ENCODE assay signal across 15 cellular contexts in the genomic region with DNA sequence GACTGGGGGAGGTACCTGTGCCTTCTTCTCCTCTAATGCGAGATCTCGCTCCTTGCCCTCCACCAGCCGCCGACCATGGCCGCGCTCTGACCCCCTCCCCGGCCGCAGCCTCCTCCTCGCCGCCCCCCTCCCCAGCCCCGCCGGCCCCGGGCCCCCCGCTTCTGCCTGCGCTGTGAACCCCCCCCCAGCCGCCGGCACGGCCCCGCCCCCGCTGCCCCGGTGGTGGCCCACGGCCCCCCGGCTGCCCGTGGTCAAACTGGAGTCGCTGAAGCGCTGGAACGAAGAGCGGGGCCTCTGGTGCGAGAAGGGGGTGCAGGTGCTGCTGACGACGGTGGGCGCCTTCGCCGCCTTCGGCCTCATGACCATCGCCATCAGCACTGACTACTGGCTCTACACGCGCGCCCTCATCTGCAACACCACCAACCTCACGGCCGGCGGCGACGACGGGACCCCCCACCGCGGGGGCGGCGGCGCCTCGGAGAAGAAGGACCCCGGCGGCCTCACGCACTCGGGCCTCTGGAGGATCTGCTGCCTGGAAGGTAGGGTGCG. TPM values are rescaled to one million over a fixed set of nuclear protein-coding genes. Genes with fewer than 3 reads are reported as not detected.
A peak's percentile ranks its signal among the peaks of the same experiment; 100 is the strongest.
DNase-seq lines count a peak whose midpoint lies in the region; FAIRE-seq and TF ChIP-seq lines count a peak whose summit lies in the region.
"Had no signal": no experiment of that assay in that cellular context is flagged by ENCODE, and none has a peak within 500 bp of the region (broad histone marks: within the 10 kb centered on the region; RNA-seq: fewer than 3 reads in every experiment).

A gene (plus strand): TSS at position 51 of the 549 bp plus-strand sequence.

- FAIRE-seq in H1 (lab: Jason Lieb, UNC), result no peak

- no peak within 1 kb of the TSS for H2BK120ac ChIP-seq in H1 (replicated peaks; ENCODE audit: low read depth, low read length)

- H2BK12ac ChIP-seq in H1 (ENCODE audit: low read depth, low read length), result peak within 1 kb of the TSS; percentile 84; the same call in 1 of the 2 replicates

- H2BK20ac ChIP-seq in H1 (ENCODE audit: low read length), result no peak within 1 kb of the TSS

- peak within 1 kb of the TSS; percentile 90 to 91 for H3K4me2 ChIP-seq in H1 (ENCODE audit: insufficient read depth in 1 of 2, low read depth in 2 of 2, low read length in 2 of 2)

- peaks cover 31% of the 10 kb centered on the region for H3K23me2 ChIP-seq in H1 (ENCODE audit: low read depth, low read length)

- peaks cover 11% of the 10 kb centered on the region for H3K36me3 ChIP-seq in NT2/D1 (ENCODE audit: insufficient read depth, insufficient read length, low read length)
- peaks cover 3 to 26% (median 9%) of the 10 kb centered on the region in 4 experiments; a peak in 5 of 8 replicates for H3K36me3 ChIP-seq in H1 (ENCODE audit: control insufficient read depth in 2 of 4, insufficient read depth in 4 of 4, low read length in 3 of 4)
- H3K36me3 ChIP-seq in mesodermal cell (ENCODE audit: control insufficient read depth, insufficient read depth, low read length), result peaks cover 34% of the 10 kb centered on the region
- H3K36me3 ChIP-seq in suprapubic skin, result no peaks in the 10 kb centered on the region

- H2BK15ac ChIP-seq in H1 (ENCODE audit: low read length), result no peak within 1 kb of the TSS; the same call in 1 of the 2 replicates

- H3K4me3 ChIP-seq in AG10803 (ENCODE audit: low read length) (peak within 1 kb of the TSS; percentile 41), NT2/D1 (ENCODE audit: insufficient read length, low read depth) (peak within 1 kb of the TSS; percentile 55), H1 (ENCODE audit: extremely low read depth in 1 of 4, insufficient read depth in 2 of 4, low read depth in 3 of 4, low read length in 4 of 4) (peak within 1 kb of the TSS; percentile 48 to 88 (median 64)), mesodermal cell (ENCODE audit: extremely low read depth, insufficient read depth, low read length, poor library complexity, severe bottlenecking) (peak within 1 kb of the TSS; percentile 59), suprapubic skin (no peak within 1 kb of the TSS)
- H3K4me3 ChIP-seq: lung had no signal

- no peak within 1 kb of the TSS for H3K27ac ChIP-seq in H1 (ENCODE audit: low read depth, low read length)
- no peak within 1 kb of the TSS for H3K27ac ChIP-seq in mesodermal cell (ENCODE audit: low read depth, low read length, severe bottlenecking)
- no peak within 1 kb of the TSS for H3K27ac ChIP-seq in suprapubic skin

- no peak within 1 kb of the TSS for H3K56ac ChIP-seq in H1 (replicated peaks; ENCODE audit: insufficient read length, low read depth, low read length)

- no peak within 1 kb of the TSS; the same call in 1 of the 2 replicates for H2BK5ac ChIP-seq in H1 (ENCODE audit: low read depth, low read length)

- 1% methylated on average over 11 of the region's 56 CpGs; no CpG with 5 or more reads in 1 of the 2 experiments for WGBS in H1 (ENCODE audit: extremely low coverage in 1 of 2, insufficient coverage in 1 of 2, insufficient read length in 1 of 2, insufficient replicate concordance in 2 of 2, low coverage in 1 of 2, low lambda C conversion rate in 2 of 2, missing lambda C conversion rate in 1 of 2), 2 experiments
- 13 to 21% methylated on average over 8 to 23 of the region's 56 CpGs for WGBS in mesodermal cell (ENCODE audit: insufficient coverage in 2 of 2), 2 experiments
- 0% methylated on average over 7 of the region's 56 CpGs for WGBS in suprapubic skin

- CTCF ChIA-PET in H1 (lab: Charles Lee; ENCODE audit: partially characterized antibody), result no interaction called here

- no peak within 1 kb of the TSS for H3K14ac ChIP-seq in H1 (ENCODE audit: insufficient read length)

- H3K27me3 ChIP-seq in NT2/D1 (ENCODE audit: insufficient read depth, insufficient read length) (peaks cover 37% of the 10 kb centered on the region), H1 (replicated peaks in 1 of 4; ENCODE audit: control insufficient read depth in 3 of 4, extremely low read depth in 1 of 4, insufficient read depth in 3 of 4, low read length in 3 of 4) (peaks cover 0 to 3% (median 1%) of the 10 kb centered on the region in 4 experiments; a peak in 2 of 7 replicates), suprapubic skin (peaks cover 90% of the 10 kb centered on the region)

- H2AK5ac ChIP-seq in H1 (ENCODE audit: low read depth, low read length), result no peak within 1 kb of the TSS

- peaks cover 2% of the 10 kb centered on the region for H3K4me1 ChIP-seq in NT2/D1 (ENCODE audit: insufficient read depth, insufficient read length)
- peaks cover under 1 to 12% (median 3%) of the 10 kb centered on the region in 4 experiments for H3K4me1 ChIP-seq in H1 (replicated peaks in 1 of 4; ENCODE audit: control insufficient read depth in 3 of 4, insufficient read depth in 4 of 4, low read length in 3 of 4)
- peaks cover 14% of the 10 kb centered on the region for H3K4me1 ChIP-seq in mesodermal cell (ENCODE audit: control insufficient read depth, insufficient read depth, low read length, poor library complexity, severe bottlenecking)
- peaks cover 10% of the 10 kb centered on the region for H3K4me1 ChIP-seq in suprapubic skin

- H3K79me1 ChIP-seq in H1 (ENCODE audit: low read depth, low read length), result peaks cover 6% of the 10 kb centered on the region; the same call in 1 of the 2 replicates

- TF ChIP-seq RAD21 in H1 (IDR thresholded peaks at IDR 0.05 in 1 of 2, conservative IDR thresholded peaks at IDR 0.05 in 1 of 2; ENCODE audit: low read depth in 2 of 2, low read length in 2 of 2), result no peak

- H4K5ac ChIP-seq in H1 (ENCODE audit: insufficient read length, low read depth, low read length), result no peak within 1 kb of the TSS

- DNase-seq in AG10803 (ENCODE audit: low read depth) (no peak), NT2/D1 (ENCODE audit: low read depth, low spot score) (no peak), H1 (ENCODE audit: low read depth in 1 of 2, low spot score in 2 of 2) (no peak), suprapubic skin (ENCODE audit: low spot score in 2 of 2) (no peak), NCI-H446 treated with DMSO at 0.1 percent for 48 hours (lab: John Stamatoyannopoulos, UW) (no peak), middle frontal gyrus (ENCODE audit: extremely low spot score, low spot score) (no peak)
- no peak for DNase-seq in activated CD8-positive, alpha-beta memory T cell treated with anti-CD3 and anti-CD28 coated beads for 24 hours
- DNase-seq: activated T-cell treated with anti-CD3 and anti-CD28 coated beads, Interleukin-2, amount 50 U/mL, for 24 hours; caudate nucleus; effector memory CD4-positive, alpha-beta T cell; foreskin fibroblast; NCI-H1694; retina had no signal

- H3K9ac ChIP-seq in NT2/D1 (ENCODE audit: insufficient read length, low read depth) (peak within 1 kb of the TSS; percentile 64), H1 (replicated peaks in 1 of 4; ENCODE audit: extremely low read depth in 1 of 4, low read depth in 3 of 4, low read length in 3 of 4) (peak within 1 kb of the TSS in 2 of 4 experiments; percentile 26 to 67; a peak in 3 of 7 replicates)

- H2AFZ ChIP-seq in H1 (ENCODE audit: low read length), result no peak within 1 kb of the TSS

- H3K79me2 ChIP-seq in H1 (ENCODE audit: control insufficient read depth in 1 of 2, insufficient read depth in 2 of 2, low read length in 2 of 2), result peaks cover 0 to 20% of the 10 kb centered on the region in 2 experiments; a peak in 1 of 4 replicates

- no peak within 1 kb of the TSS for H3K4ac ChIP-seq in H1 (replicated peaks; ENCODE audit: insufficient read length, low read depth, low read length)

- no peak within 1 kb of the TSS for H4K8ac ChIP-seq in H1 (ENCODE audit: extremely low read depth, insufficient read depth, low read length)

- TF ChIP-seq EP300 in H1 (IDR thresholded peaks at IDR 0.05; ENCODE audit: borderline replicate concordance in 1 of 2, low read depth in 2 of 2, low read length in 2 of 2) (no peak), suprapubic skin (IDR thresholded peaks at IDR 0.05) (no peak)

- H4K91ac ChIP-seq in H1 (replicated peaks; ENCODE audit: insufficient read length, low read length), result peak within 1 kb of the TSS; percentile 80

- TF ChIP-seq POLR2A in H1 (IDR thresholded peaks at IDR 0.05; ENCODE audit: control extremely low read depth in 1 of 2, low read depth in 2 of 2, low read length in 2 of 2) (no peak), suprapubic skin (IDR thresholded peaks at IDR 0.05) (no peak)

- no peak within 1 kb of the TSS for H3K23ac ChIP-seq in H1 (ENCODE audit: insufficient read length)

- H4K20me1 ChIP-seq in H1 (replicated peaks in 1 of 2; ENCODE audit: control insufficient read depth in 1 of 2, insufficient read depth in 2 of 2, low read length in 2 of 2), result peaks cover 1 to 2% of the 10 kb centered on the region in 2 experiments

- TF ChIP-seq CTCF in AG10803 (conservative IDR thresholded peaks at IDR 0.05; ENCODE audit: low read length) (no peak), H1 (IDR thresholded peaks at IDR 0.05; ENCODE audit: control extremely low read depth in 1 of 3, insufficient read depth in 1 of 3, low read depth in 1 of 3, low read length in 3 of 3) (no peak), suprapubic skin (IDR thresholded peaks at IDR 0.05) (no peak)

- peak within 1 kb of the TSS; percentile 19 for H3K18ac ChIP-seq in H1 (ENCODE audit: extremely low read depth, low read length)

- H3K9me3 ChIP-seq in NT2/D1 (ENCODE audit: insufficient read depth, low read length), result no peaks in the 10 kb centered on the region
- H3K9me3 ChIP-seq in H1 (ENCODE audit: insufficient read depth in 2 of 2, low read depth in 1 of 2, low read length in 1 of 2), result no peaks in the 10 kb centered on the region
- no peaks in the 10 kb centered on the region for H3K9me3 ChIP-seq in mesodermal cell (ENCODE audit: control insufficient read depth, low read length)
- H3K9me3 ChIP-seq in suprapubic skin, result no peaks in the 10 kb centered on the region

- POLR2A ChIA-PET in H1 (lab: Charles Lee; ENCODE audit: partially characterized antibody), result interaction anchor here (2.2 kb wide), 1 partner anchor 97 kb away, joined by 9 read pairs; no protein-coding TSS in a partner anchor

TF ChIP-seq in H1, 55 proteins besides CTCF, POLR2A, EP300 and RAD21 (continues in another document):
- TF ChIP-seq KDM4A (IDR thresholded peaks at IDR 0.05; ENCODE audit: low read depth, low read length, severe bottlenecking) (peak; percentile 60), CREB1 (IDR thresholded peaks at IDR 0.05) (no peak), CBX5 (IDR thresholded peaks at IDR 0.05; ENCODE audit: low read depth, low read length) (no peak)

RNA-seq across cellular contexts. Expression of the gene that starts here (rescaled TPM):
- 4.5 and 5.7 TPM in 2 replicates for total RNA-seq in H1 (2021; fragmentation: NEBNext Ultra II Directional; extraction: Animal tissue kit (Norgen Biotek cat#: 25700))
- polyA plus RNA-seq in H1 (2011; rRNA removed), result 0.41 and 0.93 TPM in 2 replicates
- 1.3 TPM for polyA plus RNA-seq in H1 (2011; cell fraction: cytosol; rRNA removed)
- polyA plus RNA-seq in H1 (2011; cell fraction: nucleus; rRNA removed), result 3.4 TPM
- polyA plus RNA-seq in H1 (2012, experiment 1 of 2), result 5.8 to 6.6 TPM (median 6.1 TPM) in 4 replicates
- polyA plus RNA-seq in H1 (2012, experiment 2 of 2), result 0.62 TPM
- polyA plus RNA-seq in H1 (2013, experiment 1 of 2), result 3.2 TPM
- polyA plus RNA-seq in H1 (2013, experiment 2 of 2), result 2.6 TPM
- 0.61 and 0.79 TPM in 2 replicates for polyA minus RNA-seq in H1 (2011; rRNA and poly(A)+ RNA removed)
- 2.9 TPM for polyA minus RNA-seq in H1 (2011; cell fraction: cytosol; rRNA and poly(A)+ RNA removed)
- polyA minus RNA-seq in H1 (2011; cell fraction: nucleus; rRNA and poly(A)+ RNA removed), result 2.9 TPM
- polyA plus RNA-seq in mesodermal cell (2013, experiment 1 of 2), result 4.6 TPM
- 3.3 TPM for polyA plus RNA-seq in mesodermal cell (2013, experiment 2 of 2)
- under 1 TPM in 2 of 4 donors, not detected in 2; 0.08 to 0.25 TPM for total RNA-seq in suprapubic skin
